Comparison of ENCODE assay signal across 20 cellular contexts in genomic region chr7:147885906-147886305, GRCh38.
"Had no signal": no experiment of that assay in that cellular context is flagged by ENCODE, and none has a peak within 500 bp of the region (broad histone marks: within the 10 kb centered on the region; RNA-seq: fewer than 3 reads in every experiment).

No MANE protein-coding gene starts in this region.

- H3K4me3 Mint-ChIP-seq: effector memory CD8-positive, alpha-beta T cell; natural killer cell treated with Interleukin-12 subunit alpha and Interleukin-12 subunit beta and Interleukin-15 and Interleukin-18, amount 100 ng/mL, for 72 hours; neural progenitor cell had no signal

- H2AFZ ChIP-seq: neural progenitor cell had no signal

- H3K36me3 Mint-ChIP-seq: natural killer cell treated with Interleukin-12 subunit alpha and Interleukin-12 subunit beta and Interleukin-15 and Interleukin-18, amount 100 ng/mL, for 72 hours; neural progenitor cell had no signal

- H3K9me3 ChIP-seq: esophagus squamous epithelium, gastroesophageal sphincter, ovary, right atrium auricular region, stomach, thoracic aorta, transverse colon had no signal

- H3K4me3 ChIP-seq: esophagus squamous epithelium, gastroesophageal sphincter, neural progenitor cell, ovary, right atrium auricular region, stomach, thoracic aorta, transverse colon had no signal

- DNase-seq: effector memory CD8-positive, alpha-beta T cell; esophagus squamous epithelium; foreskin fibroblast; glutamatergic neuron; left colon; mammary epithelial cell; nucleus accumbens; ovary; small intestine; stimulated activated CD4-positive, alpha-beta T cell treated with anti-CD3 and anti-CD28 coated beads, Interleukin-12 subunit alpha, Interleukin-12 subunit beta, amount 100 ng/mL, for 4 hours; stimulated activated naive CD4-positive, alpha-beta T cell; stomach; substantia nigra; transverse colon had no signal

- H3K27me3 Mint-ChIP-seq: effector memory CD8-positive, alpha-beta T cell; natural killer cell treated with Interleukin-12 subunit alpha and Interleukin-12 subunit beta and Interleukin-15 and Interleukin-18, amount 100 ng/mL, for 72 hours had no signal

- H3K36me3 ChIP-seq: esophagus squamous epithelium, gastroesophageal sphincter, neural progenitor cell, ovary, right atrium auricular region, stomach, thoracic aorta, transverse colon had no signal

- H3K9ac ChIP-seq: neural progenitor cell had no signal

- H3K27ac Mint-ChIP-seq: effector memory CD8-positive, alpha-beta T cell; natural killer cell treated with Interleukin-12 subunit alpha and Interleukin-12 subunit beta and Interleukin-15 and Interleukin-18, amount 100 ng/mL, for 72 hours; neural progenitor cell had no signal

- ATAC-seq: effector memory CD8-positive, alpha-beta T cell; gastroesophageal sphincter; left colon; natural killer cell treated with Interleukin-12 subunit alpha and Interleukin-12 subunit beta and Interleukin-15 and Interleukin-18, amount 100 ng/mL, for 72 hours had no signal

- H3K4me1 Mint-ChIP-seq: neural progenitor cell had no signal

- H3K4me2 ChIP-seq: neural progenitor cell had no signal

- H3K27me3 ChIP-seq: esophagus squamous epithelium, gastroesophageal sphincter, neural progenitor cell, ovary, right atrium auricular region, stomach, transverse colon had no signal

- H3K4me1 ChIP-seq: esophagus squamous epithelium, gastroesophageal sphincter, neural progenitor cell, right atrium auricular region, stomach, transverse colon had no signal

- FAIRE-seq: small intestine had no signal

- H3K27ac ChIP-seq: epithelial cell of prostate, esophagus squamous epithelium, gastroesophageal sphincter, neural progenitor cell, ovary, right atrium auricular region, stomach, thoracic aorta, transverse colon had no signal
